In the genomic region with DNA sequence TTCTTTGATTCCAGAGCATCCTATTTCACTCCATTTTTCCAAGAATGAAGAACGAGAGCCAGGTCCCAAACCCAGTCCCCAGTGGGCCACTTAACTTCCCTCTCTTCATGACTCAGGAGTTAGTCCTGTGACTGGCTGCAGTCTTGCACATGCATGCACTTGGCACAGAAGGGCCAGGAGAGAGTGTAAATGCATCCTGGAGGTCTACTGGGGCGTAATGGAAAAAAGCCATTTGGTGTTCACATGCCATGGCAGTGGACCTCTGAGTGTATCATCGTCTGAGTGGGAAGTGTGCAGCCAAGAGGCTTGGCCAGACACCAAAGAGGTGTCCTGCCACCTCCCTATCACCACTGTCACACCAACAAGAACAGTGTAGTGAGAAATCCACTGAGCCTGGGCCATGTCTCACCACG, we compare ENCODE assay signal across 20 cellular contexts. TPM values are rescaled to one million over a fixed set of nuclear protein-coding genes. Genes with fewer than 3 reads are reported as not detected.
DNase-seq lines count a peak whose midpoint lies in the region; ATAC-seq and TF ChIP-seq lines count a peak whose summit lies in the region.
"Had no signal": no experiment of that assay in that cellular context is flagged by ENCODE, and none has a peak within 500 bp of the region (broad histone marks: within the 10 kb centered on the region; RNA-seq: fewer than 3 reads in every experiment).

No MANE protein-coding gene starts in this region.

- H3K27me3 ChIP-seq in gastroesophageal sphincter (peaks cover 2% of the 10 kb centered on the region), upper lobe of right lung (no peaks in the 10 kb centered on the region)
- H3K27me3 ChIP-seq: left lung, upper lobe of left lung had no signal

- H3K9me3 Mint-ChIP-seq in nephron: peaks cover 4% of the 10 kb centered on the region
- H3K9me3 Mint-ChIP-seq in activated T-helper 17 cell treated with anti-CD3 and anti-CD28 coated beads, Interleukin-2, amount 50 U/mL, for 72 hours: no peaks in the 10 kb centered on the region

- 76 to 88% methylated on average over 2 of the region's 4 CpGs for WGBS in gastroesophageal sphincter (ENCODE audit: low coverage in 1 of 2), 2 donors

- no peak overlapping the region for H3K4me3 ChIP-seq in gastroesophageal sphincter
- H3K4me3 ChIP-seq in upper lobe of right lung: no peak overlapping the region
- H3K4me3 ChIP-seq: HAP-1, left lung, mucosa of descending colon, upper lobe of left lung had no signal

- H3K4me1 Mint-ChIP-seq in nephron: peaks cover 44% of the 10 kb centered on the region
- peaks cover 9% of the 10 kb centered on the region for H3K4me1 Mint-ChIP-seq in activated T-helper 17 cell treated with anti-CD3 and anti-CD28 coated beads, Interleukin-2, amount 50 U/mL, for 72 hours

- H3K36me3 ChIP-seq in gastroesophageal sphincter (no peaks in the 10 kb centered on the region), upper lobe of right lung (no peaks in the 10 kb centered on the region)
- H3K36me3 ChIP-seq: HAP-1, left lung, upper lobe of left lung had no signal

- intact Hi-C loops in Right ventricle myocardium inferior (cut with DNase I) (no loop called here), cardiac septum (cut with DNase I) (no loop called here), upper lobe of right lung (cut with DNase I) (no loop called here)

- H3K27ac ChIP-seq in gastroesophageal sphincter (no peak overlapping the region), upper lobe of right lung (no peak overlapping the region)
- H3K27ac ChIP-seq: left lung, upper lobe of left lung had no signal

- H3K9me3 ChIP-seq in gastroesophageal sphincter (peaks cover 0 to 9% (median 0%) of the 10 kb centered on the region in 3 donors), upper lobe of right lung (no peaks in the 10 kb centered on the region)
- H3K9me3 ChIP-seq: HAP-1, mucosa of descending colon had no signal

- H3K4me1 ChIP-seq in gastroesophageal sphincter: no peaks in the 10 kb centered on the region
- no peaks in the 10 kb centered on the region for H3K4me1 ChIP-seq in upper lobe of right lung
- H3K4me1 ChIP-seq: HAP-1, upper lobe of left lung had no signal

- H3K36me3 Mint-ChIP-seq in nephron (ENCODE audit: low read depth): no peaks in the 10 kb centered on the region
- H3K36me3 Mint-ChIP-seq in activated T-helper 17 cell treated with anti-CD3 and anti-CD28 coated beads, Interleukin-2, amount 50 U/mL, for 72 hours (ENCODE audit: low read depth): no peaks in the 10 kb centered on the region
- H3K36me3 Mint-ChIP-seq: activated naive CD4-positive, alpha-beta T cell treated with anti-CD3 and anti-CD28 coated beads, Interleukin-2, amount 10 ng/mL, durations not matched to agents 7 days and 5 days had no signal

- peak overlapping the region in 2 of 3 experiments; percentile 32 to 44 for H3K27ac Mint-ChIP-seq in nephron
- H3K27ac Mint-ChIP-seq in activated T-helper 17 cell treated with anti-CD3 and anti-CD28 coated beads, Interleukin-2, amount 50 U/mL, for 72 hours: no peak overlapping the region
- H3K27ac Mint-ChIP-seq: activated naive CD4-positive, alpha-beta T cell treated with anti-CD3 and anti-CD28 coated beads, Interleukin-2, amount 10 ng/mL, durations not matched to agents 7 days and 5 days; stimulated activated naive CD8-positive, alpha-beta T cell treated with anti-CD3 and anti-CD28 coated beads, Interleukin-15, Interleukin-2, amounts not matched to agents 100 ng/mL and 50 ng/mL, for 24 hours had no signal

- H3K4me3 Mint-ChIP-seq in nephron: no peak overlapping the region
- no peak overlapping the region for H3K4me3 Mint-ChIP-seq in activated T-helper 17 cell treated with anti-CD3 and anti-CD28 coated beads, Interleukin-2, amount 50 U/mL, for 72 hours
- H3K4me3 Mint-ChIP-seq: activated naive CD4-positive, alpha-beta T cell treated with anti-CD3 and anti-CD28 coated beads, Interleukin-2, amount 10 ng/mL, durations not matched to agents 7 days and 5 days; stimulated activated naive CD8-positive, alpha-beta T cell treated with anti-CD3 and anti-CD28 coated beads, Interleukin-15, Interleukin-2, amounts not matched to agents 100 ng/mL and 50 ng/mL, for 24 hours had no signal

- TF ChIP-seq CTCF in gastroesophageal sphincter (IDR thresholded peaks at IDR 0.05): no peak
- no peak for TF ChIP-seq CTCF in nephron (IDR thresholded peaks at IDR 0.05; ENCODE audit: unreplicated experiment in 3 of 3)
- no peak for TF ChIP-seq CTCF in upper lobe of right lung (IDR thresholded peaks at IDR 0.05)

- ATAC-seq in Right ventricle myocardium inferior (peak; percentile 94), gastroesophageal sphincter (peak; percentile 60), upper lobe of right lung (peak; percentile 37)
- ATAC-seq in activated T-helper 17 cell treated with anti-CD3 and anti-CD28 coated beads, Interleukin-2, amount 50 U/mL, for 72 hours (replicated peaks): no peak
- ATAC-seq: left lung, mucosa of descending colon had no signal

- DNase-seq in Right ventricle myocardium inferior (ENCODE audit: missing footprints): no peak
- no peak for DNase-seq in cardiac septum (ENCODE audit: low spot score)
- DNase-seq in upper lobe of right lung: no peak
- DNase-seq in LoVo (ENCODE audit: low spot score): no peak
- DNase-seq in NCI-H2107 treated with DMSO at 0.1 percent for 48 hours (lab: John Stamatoyannopoulos, UW; ENCODE audit: unreplicated experiment): no peak
- DNase-seq: activated CD8-positive, alpha-beta memory T cell treated with anti-CD3 and anti-CD28 coated beads for 24 hours; activated naive CD4-positive, alpha-beta T cell treated with anti-CD3 and anti-CD28 coated beads, Interleukin-2, amount 10 ng/mL, durations not matched to agents 7 days and 5 days; activated T-cell treated with anti-CD3 and anti-CD28 coated beads, Interleukin-2, amount 50 U/mL, for 48 hours; amygdala; left lung; mucosa of descending colon; NCI-H774; stimulated activated CD4-positive, alpha-beta T cell treated with anti-CD3 and anti-CD28 coated beads, Interleukin-12 subunit alpha, Interleukin-12 subunit beta, amount 100 ng/mL, for 4 hours; stimulated activated CD4-positive, alpha-beta T cell treated with anti-CD3 and anti-CD28 coated beads, Interleukin-4, amount 100 ng/mL, for 4 hours; upper lobe of left lung had no signal

- peaks cover 10% of the 10 kb centered on the region for H3K27me3 Mint-ChIP-seq in nephron (ENCODE audit: low read depth)
- no peaks in the 10 kb centered on the region for H3K27me3 Mint-ChIP-seq in activated T-helper 17 cell treated with anti-CD3 and anti-CD28 coated beads, Interleukin-2, amount 50 U/mL, for 72 hours

- TF ChIP-seq POLR2A in gastroesophageal sphincter (IDR thresholded peaks at IDR 0.05): no peak

- TF ChIP-seq EP300 in gastroesophageal sphincter (IDR thresholded peaks at IDR 0.05): no peak

RNA-seq across cellular contexts. Expression of a gene that starts 15.1 kb away (rescaled TPM):
- total RNA-seq in Right ventricle myocardium inferior: 26.8 TPM
- 26.5 TPM for total RNA-seq in cardiac septum
- 100 to 1,000 TPM in 1 of 4 donors, 10 to 100 TPM in 3; 30.6 to 110 (median 68.2) TPM for total RNA-seq in gastroesophageal sphincter
- 69.4 TPM for total RNA-seq in upper lobe of right lung
- 100 to 1,000 TPM; 112 to 139 TPM for total RNA-seq in activated T-helper 17 cell treated with anti-CD3 and anti-CD28 coated beads, Interleukin-2, amount 50 U/mL, for 72 hours
